Comparison of ENCODE assay signal across 1 cellular context in the genomic region with DNA sequence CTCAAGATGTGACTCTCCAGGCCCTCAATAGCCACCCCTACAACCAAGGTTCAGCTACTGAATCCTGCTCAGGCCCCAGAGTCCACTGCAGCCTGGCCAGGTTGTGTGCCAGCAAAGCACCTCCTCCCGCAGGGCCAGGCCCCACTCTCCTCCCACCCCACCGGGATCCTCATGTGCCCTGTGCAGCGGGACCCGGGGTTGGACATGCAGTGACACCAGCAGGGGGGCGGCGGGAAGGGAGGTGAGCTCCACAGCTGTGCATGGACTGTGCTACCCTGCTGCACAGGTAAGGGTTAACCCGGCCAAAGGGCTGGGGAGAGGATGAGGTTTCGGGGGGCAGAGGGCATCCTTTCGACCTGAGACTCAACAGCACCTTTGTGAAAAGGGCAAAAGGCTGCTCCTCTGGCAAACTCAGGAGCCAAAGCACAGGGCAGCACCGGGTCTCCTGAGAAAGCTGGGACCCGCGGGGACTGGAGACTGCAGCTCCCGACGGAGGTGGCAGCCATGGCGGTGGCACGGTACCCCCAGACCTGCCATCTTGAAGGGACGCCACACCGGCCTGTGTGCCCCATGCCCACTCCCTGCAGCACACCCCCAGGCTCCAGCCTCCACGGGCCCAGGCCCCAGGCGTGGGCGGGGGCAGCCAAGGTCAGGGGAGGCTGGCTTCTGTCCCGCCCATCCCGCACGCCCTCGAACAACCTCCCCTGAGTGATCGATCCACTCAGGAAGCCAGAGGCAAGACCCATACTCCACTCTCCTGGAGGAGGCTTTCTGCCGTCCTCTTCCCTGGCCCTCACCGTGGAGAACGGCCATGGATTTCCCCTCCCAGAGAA.
TF ChIP-seq lines count a peak whose summit lies in the region.

No MANE protein-coding gene starts in this region.

TF ChIP-seq in HepG2, 621 proteins besides CTCF, POLR2A, EP300 and RAD21 (continued from another document and continues in another):
- TF ChIP-seq, protein P1, sequence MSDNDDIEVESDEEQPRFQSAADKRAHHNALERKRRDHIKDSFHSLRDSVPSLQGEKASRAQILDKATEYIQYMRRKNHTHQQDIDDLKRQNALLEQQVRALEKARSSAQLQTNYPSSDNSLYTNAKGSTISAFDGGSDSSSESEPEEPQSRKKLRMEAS (IDR thresholded peaks at IDR 0.05), result peak; percentile 33; the same call in 1 of the 2 replicates
- TF ChIP-seq GABPB1 (CRISPR knock-in tag; IDR thresholded peaks at IDR 0.05), result peak; percentile 46; the same call in 1 of the 2 replicates
- no peak for TF ChIP-seq ZNF816 (CRISPR knock-in tag; IDR thresholded peaks at IDR 0.05; ENCODE audit: borderline replicate concordance)
- TF ChIP-seq THAP11 (CRISPR knock-in tag; IDR thresholded peaks at IDR 0.05), result no peak
- TF ChIP-seq ZNF552 (CRISPR knock-in tag; IDR thresholded peaks at IDR 0.05; ENCODE audit: borderline replicate concordance), result 0 out of 2 replicates have a peak, but pooled peaks have one; percentile 29
- no peak for TF ChIP-seq MIXL1 (CRISPR knock-in tag; IDR thresholded peaks at IDR 0.05)
- no peak for TF ChIP-seq ZNF619 (CRISPR knock-in tag; IDR thresholded peaks at IDR 0.05)
- no peak for TF ChIP-seq ZNF136 (CRISPR knock-in tag; IDR thresholded peaks at IDR 0.05; ENCODE audit: low read depth)
- peak; percentile 93 for TF ChIP-seq ZNF652 (CRISPR knock-in tag; IDR thresholded peaks at IDR 0.05; ENCODE audit: borderline replicate concordance, low read depth)
- no peak for TF ChIP-seq SIX1 (CRISPR knock-in tag; IDR thresholded peaks at IDR 0.05; ENCODE audit: borderline replicate concordance)
- no peak for TF ChIP-seq SIN3B (IDR thresholded peaks at IDR 0.05; ENCODE audit: low read length)
- TF ChIP-seq, protein P2, sequence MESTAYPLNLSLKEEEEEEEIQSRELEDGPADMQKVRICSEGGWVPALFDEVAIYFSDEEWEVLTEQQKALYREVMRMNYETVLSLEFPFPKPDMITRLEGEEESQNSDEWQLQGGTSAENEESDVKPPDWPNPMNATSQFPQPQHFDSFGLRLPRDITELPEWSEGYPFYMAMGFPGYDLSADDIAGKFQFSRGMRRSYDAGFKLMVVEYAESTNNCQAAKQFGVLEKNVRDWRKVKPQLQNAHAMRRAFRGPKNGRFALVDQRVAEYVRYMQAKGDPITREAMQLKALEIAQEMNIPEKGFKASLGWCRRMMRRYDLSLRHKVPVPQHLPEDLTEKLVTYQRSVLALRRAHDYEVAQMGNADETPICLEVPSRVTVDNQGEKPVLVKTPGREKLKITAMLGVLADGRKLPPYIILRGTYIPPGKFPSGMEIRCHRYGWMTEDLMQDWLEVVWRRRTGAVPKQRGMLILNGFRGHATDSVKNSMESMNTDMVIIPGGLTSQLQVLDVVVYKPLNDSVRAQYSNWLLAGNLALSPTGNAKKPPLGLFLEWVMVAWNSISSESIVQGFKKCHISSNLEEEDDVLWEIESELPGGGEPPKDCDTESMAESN (CRISPR knock-in tag; conservative IDR thresholded peaks at IDR 0.05), result no peak
- peak; percentile 65; the same call in 1 of the 2 replicates for TF ChIP-seq ZNF296 (CRISPR knock-in tag; conservative IDR thresholded peaks at IDR 0.05)
- no peak for TF ChIP-seq NR2F6 (IDR thresholded peaks at IDR 0.05)
- TF ChIP-seq NR2F6 (CRISPR knock-in tag; IDR thresholded peaks at IDR 0.05), result peak; percentile 36; the same call in 1 of the 2 replicates
- no peak for TF ChIP-seq SMAD3 (CRISPR knock-in tag; IDR thresholded peaks at IDR 0.05)
- TF ChIP-seq NR2F1 (CRISPR knock-in tag; IDR thresholded peaks at IDR 0.05), result no peak
- no peak for TF ChIP-seq PTBP1 (IDR thresholded peaks at IDR 0.05; ENCODE audit: low read depth, low read length, poor library complexity, severe bottlenecking)
- TF ChIP-seq ZMAT3 (CRISPR knock-in tag; conservative IDR thresholded peaks at IDR 0.05), result no peak
- TF ChIP-seq, protein P3, sequence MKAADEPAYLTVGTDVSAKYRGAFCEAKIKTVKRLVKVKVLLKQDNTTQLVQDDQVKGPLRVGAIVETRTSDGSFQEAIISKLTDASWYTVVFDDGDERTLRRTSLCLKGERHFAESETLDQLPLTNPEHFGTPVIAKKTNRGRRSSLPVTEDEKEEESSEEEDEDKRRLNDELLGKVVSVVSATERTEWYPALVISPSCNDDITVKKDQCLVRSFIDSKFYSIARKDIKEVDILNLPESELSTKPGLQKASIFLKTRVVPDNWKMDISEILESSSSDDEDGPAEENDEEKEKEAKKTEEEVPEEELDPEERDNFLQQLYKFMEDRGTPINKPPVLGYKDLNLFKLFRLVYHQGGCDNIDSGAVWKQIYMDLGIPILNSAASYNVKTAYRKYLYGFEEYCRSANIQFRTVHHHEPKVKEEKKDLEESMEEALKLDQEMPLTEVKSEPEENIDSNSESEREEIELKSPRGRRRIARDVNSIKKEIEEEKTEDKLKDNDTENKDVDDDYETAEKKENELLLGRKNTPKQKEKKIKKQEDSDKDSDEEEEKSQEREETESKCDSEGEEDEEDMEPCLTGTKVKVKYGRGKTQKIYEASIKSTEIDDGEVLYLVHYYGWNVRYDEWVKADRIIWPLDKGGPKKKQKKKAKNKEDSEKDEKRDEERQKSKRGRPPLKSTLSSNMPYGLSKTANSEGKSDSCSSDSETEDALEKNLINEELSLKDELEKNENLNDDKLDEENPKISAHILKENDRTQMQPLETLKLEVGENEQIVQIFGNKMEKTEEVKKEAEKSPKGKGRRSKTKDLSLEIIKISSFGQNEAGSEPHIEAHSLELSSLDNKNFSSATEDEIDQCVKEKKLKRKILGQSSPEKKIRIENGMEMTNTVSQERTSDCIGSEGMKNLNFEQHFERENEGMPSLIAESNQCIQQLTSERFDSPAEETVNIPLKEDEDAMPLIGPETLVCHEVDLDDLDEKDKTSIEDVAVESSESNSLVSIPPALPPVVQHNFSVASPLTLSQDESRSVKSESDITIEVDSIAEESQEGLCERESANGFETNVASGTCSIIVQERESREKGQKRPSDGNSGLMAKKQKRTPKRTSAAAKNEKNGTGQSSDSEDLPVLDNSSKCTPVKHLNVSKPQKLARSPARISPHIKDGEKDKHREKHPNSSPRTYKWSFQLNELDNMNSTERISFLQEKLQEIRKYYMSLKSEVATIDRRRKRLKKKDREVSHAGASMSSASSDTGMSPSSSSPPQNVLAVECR (CRISPR knock-in tag; IDR thresholded peaks at IDR 0.05; ENCODE audit: borderline replicate concordance), result 0 out of 2 replicates have a peak, but pooled peaks have one; percentile 18
- TF ChIP-seq KAT7 (CRISPR knock-in tag; IDR thresholded peaks at IDR 0.05; ENCODE audit: borderline replicate concordance), result no peak
- no peak for TF ChIP-seq MTA3 (CRISPR knock-in tag; IDR thresholded peaks at IDR 0.05)
- TF ChIP-seq CBX5 (CRISPR knock-in tag; IDR thresholded peaks at IDR 0.05; ENCODE audit: borderline replicate concordance), result no peak
- peak; percentile 63; the same call in 1 of the 2 replicates for TF ChIP-seq ZNF746 (CRISPR knock-in tag; IDR thresholded peaks at IDR 0.05)
- TF ChIP-seq CBFB (CRISPR knock-in tag; IDR thresholded peaks at IDR 0.05), result no peak
- TF ChIP-seq ZNF383 (CRISPR knock-in tag; IDR thresholded peaks at IDR 0.05; ENCODE audit: borderline replicate concordance), result 0 out of 2 replicates have a peak, but pooled peaks have one; percentile 78
- TF ChIP-seq DPF2 (CRISPR knock-in tag; IDR thresholded peaks at IDR 0.05; ENCODE audit: borderline replicate concordance, low read depth), result 0 out of 2 replicates have a peak, but pooled peaks have one; percentile 22
- peak; percentile 80 for TF ChIP-seq SP5 (CRISPR knock-in tag; IDR thresholded peaks at IDR 0.05; ENCODE audit: borderline replicate concordance, low read depth)
- TF ChIP-seq, protein P4, sequence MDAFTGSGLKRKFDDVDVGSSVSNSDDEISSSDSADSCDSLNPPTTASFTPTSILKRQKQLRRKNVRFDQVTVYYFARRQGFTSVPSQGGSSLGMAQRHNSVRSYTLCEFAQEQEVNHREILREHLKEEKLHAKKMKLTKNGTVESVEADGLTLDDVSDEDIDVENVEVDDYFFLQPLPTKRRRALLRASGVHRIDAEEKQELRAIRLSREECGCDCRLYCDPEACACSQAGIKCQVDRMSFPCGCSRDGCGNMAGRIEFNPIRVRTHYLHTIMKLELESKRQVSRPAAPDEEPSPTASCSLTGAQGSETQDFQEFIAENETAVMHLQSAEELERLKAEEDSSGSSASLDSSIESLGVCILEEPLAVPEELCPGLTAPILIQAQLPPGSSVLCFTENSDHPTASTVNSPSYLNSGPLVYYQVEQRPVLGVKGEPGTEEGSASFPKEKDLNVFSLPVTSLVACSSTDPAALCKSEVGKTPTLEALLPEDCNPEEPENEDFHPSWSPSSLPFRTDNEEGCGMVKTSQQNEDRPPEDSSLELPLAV (CRISPR knock-in tag; conservative IDR thresholded peaks at IDR 0.05; ENCODE audit: low read depth), result no peak
- TF ChIP-seq, protein P5, sequence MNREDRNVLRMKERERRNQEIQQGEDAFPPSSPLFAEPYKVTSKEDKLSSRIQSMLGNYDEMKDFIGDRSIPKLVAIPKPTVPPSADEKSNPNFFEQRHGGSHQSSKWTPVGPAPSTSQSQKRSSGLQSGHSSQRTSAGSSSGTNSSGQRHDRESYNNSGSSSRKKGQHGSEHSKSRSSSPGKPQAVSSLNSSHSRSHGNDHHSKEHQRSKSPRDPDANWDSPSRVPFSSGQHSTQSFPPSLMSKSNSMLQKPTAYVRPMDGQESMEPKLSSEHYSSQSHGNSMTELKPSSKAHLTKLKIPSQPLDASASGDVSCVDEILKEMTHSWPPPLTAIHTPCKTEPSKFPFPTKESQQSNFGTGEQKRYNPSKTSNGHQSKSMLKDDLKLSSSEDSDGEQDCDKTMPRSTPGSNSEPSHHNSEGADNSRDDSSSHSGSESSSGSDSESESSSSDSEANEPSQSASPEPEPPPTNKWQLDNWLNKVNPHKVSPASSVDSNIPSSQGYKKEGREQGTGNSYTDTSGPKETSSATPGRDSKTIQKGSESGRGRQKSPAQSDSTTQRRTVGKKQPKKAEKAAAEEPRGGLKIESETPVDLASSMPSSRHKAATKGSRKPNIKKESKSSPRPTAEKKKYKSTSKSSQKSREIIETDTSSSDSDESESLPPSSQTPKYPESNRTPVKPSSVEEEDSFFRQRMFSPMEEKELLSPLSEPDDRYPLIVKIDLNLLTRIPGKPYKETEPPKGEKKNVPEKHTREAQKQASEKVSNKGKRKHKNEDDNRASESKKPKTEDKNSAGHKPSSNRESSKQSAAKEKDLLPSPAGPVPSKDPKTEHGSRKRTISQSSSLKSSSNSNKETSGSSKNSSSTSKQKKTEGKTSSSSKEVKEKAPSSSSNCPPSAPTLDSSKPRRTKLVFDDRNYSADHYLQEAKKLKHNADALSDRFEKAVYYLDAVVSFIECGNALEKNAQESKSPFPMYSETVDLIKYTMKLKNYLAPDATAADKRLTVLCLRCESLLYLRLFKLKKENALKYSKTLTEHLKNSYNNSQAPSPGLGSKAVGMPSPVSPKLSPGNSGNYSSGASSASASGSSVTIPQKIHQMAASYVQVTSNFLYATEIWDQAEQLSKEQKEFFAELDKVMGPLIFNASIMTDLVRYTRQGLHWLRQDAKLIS (CRISPR knock-in tag; IDR thresholded peaks at IDR 0.05), result no peak
- no peak for TF ChIP-seq ARNT2 (CRISPR knock-in tag; IDR thresholded peaks at IDR 0.05; ENCODE audit: low read depth)
- peak; percentile 32 for TF ChIP-seq AGO2 (optimal IDR thresholded peaks at IDR 0.05; ENCODE audit: low read depth, low read length)
- no peak for TF ChIP-seq ISL2 (CRISPR knock-in tag; IDR thresholded peaks at IDR 0.05)
- TF ChIP-seq CC2D1A (CRISPR knock-in tag; IDR thresholded peaks at IDR 0.05), result no peak
- TF ChIP-seq, protein P6, sequence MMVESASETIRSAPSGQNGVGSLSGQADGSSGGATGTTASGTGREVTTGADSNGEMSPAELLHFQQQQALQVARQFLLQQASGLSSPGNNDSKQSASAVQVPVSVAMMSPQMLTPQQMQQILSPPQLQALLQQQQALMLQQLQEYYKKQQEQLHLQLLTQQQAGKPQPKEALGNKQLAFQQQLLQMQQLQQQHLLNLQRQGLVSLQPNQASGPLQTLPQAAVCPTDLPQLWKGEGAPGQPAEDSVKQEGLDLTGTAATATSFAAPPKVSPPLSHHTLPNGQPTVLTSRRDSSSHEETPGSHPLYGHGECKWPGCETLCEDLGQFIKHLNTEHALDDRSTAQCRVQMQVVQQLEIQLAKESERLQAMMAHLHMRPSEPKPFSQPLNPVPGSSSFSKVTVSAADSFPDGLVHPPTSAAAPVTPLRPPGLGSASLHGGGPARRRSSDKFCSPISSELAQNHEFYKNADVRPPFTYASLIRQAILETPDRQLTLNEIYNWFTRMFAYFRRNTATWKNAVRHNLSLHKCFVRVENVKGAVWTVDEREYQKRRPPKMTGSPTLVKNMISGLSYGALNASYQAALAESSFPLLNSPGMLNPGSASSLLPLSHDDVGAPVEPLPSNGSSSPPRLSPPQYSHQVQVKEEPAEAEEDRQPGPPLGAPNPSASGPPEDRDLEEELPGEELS (CRISPR knock-in tag; IDR thresholded peaks at IDR 0.05), result no peak
- no peak for TF ChIP-seq NAIF1 (CRISPR knock-in tag; IDR thresholded peaks at IDR 0.05; ENCODE audit: borderline replicate concordance)
- TF ChIP-seq SALL1 (CRISPR knock-in tag; IDR thresholded peaks at IDR 0.05), result no peak; the same call in 1 of the 2 replicates
- no peak for TF ChIP-seq FOXK1 (CRISPR knock-in tag; IDR thresholded peaks at IDR 0.05; ENCODE audit: borderline replicate concordance, low read depth)
- TF ChIP-seq, protein P7, sequence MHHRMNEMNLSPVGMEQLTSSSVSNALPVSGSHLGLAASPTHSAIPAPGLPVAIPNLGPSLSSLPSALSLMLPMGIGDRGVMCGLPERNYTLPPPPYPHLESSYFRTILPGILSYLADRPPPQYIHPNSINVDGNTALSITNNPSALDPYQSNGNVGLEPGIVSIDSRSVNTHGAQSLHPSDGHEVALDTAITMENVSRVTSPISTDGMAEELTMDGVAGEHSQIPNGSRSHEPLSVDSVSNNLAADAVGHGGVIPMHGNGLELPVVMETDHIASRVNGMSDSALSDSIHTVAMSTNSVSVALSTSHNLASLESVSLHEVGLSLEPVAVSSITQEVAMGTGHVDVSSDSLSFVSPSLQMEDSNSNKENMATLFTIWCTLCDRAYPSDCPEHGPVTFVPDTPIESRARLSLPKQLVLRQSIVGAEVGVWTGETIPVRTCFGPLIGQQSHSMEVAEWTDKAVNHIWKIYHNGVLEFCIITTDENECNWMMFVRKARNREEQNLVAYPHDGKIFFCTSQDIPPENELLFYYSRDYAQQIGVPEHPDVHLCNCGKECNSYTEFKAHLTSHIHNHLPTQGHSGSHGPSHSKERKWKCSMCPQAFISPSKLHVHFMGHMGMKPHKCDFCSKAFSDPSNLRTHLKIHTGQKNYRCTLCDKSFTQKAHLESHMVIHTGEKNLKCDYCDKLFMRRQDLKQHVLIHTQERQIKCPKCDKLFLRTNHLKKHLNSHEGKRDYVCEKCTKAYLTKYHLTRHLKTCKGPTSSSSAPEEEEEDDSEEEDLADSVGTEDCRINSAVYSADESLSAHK (CRISPR knock-in tag; IDR thresholded peaks at IDR 0.05; ENCODE audit: borderline replicate concordance), result no peak
- TF ChIP-seq ZNF674 (CRISPR knock-in tag; IDR thresholded peaks at IDR 0.05; ENCODE audit: low read depth), result no peak
- TF ChIP-seq ZNF780A (CRISPR knock-in tag; IDR thresholded peaks at IDR 0.05), result no peak
- TF ChIP-seq, protein P8, sequence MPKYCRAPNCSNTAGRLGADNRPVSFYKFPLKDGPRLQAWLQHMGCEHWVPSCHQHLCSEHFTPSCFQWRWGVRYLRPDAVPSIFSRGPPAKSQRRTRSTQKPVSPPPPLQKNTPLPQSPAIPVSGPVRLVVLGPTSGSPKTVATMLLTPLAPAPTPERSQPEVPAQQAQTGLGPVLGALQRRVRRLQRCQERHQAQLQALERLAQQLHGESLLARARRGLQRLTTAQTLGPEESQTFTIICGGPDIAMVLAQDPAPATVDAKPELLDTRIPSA (CRISPR knock-in tag; IDR thresholded peaks at IDR 0.05; ENCODE audit: borderline replicate concordance), result no peak
- TF ChIP-seq ZNF616 (CRISPR knock-in tag; IDR thresholded peaks at IDR 0.05; ENCODE audit: low read depth), result no peak
- TF ChIP-seq, protein P9, sequence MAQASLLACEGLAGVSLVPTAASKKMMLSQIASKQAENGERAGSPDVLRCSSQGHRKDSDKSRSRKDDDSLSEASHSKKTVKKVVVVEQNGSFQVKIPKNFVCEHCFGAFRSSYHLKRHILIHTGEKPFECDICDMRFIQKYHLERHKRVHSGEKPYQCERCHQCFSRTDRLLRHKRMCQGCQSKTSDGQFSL (CRISPR knock-in tag; IDR thresholded peaks at IDR 0.05), result no peak
